ENCODE assay signal across 33 cellular contexts in genomic region chr2:147346142-147346541, GRCh38.
"Had no signal": no experiment of that assay in that cellular context is flagged by ENCODE, and none has a peak within 500 bp of the region (broad histone marks: within the 10 kb centered on the region; RNA-seq: fewer than 3 reads in every experiment).

No MANE protein-coding gene starts in this region.

- H3K9me3 ChIP-seq: adrenal gland had no signal

- H3K27me3 Mint-ChIP-seq: activated CD4-positive, alpha-beta memory T cell treated with anti-CD3 and anti-CD28 coated beads for 36 hours; activated CD4-positive, alpha-beta T cell treated with anti-CD3 and anti-CD28 coated beads for 36 hours; activated naive CD8-positive, alpha-beta T cell treated with anti-CD3 and anti-CD28 coated beads for 36 hours; activated naive CD8-positive, alpha-beta T cell treated with anti-CD3 and anti-CD28 coated beads, Interleukin-2, amount 50 U/mL, for 24 hours; activated T-cell treated with anti-CD3 and anti-CD28 coated beads, Interleukin-2, amount 50 U/mL, for 24 hours; dendritic cell treated with granulocyte-macrophage colony-stimulating factor and Interleukin-4, amounts not matched to agents 40 ng/mL and 50 ng/mL, for 4 days had no signal

- H3K27ac Mint-ChIP-seq: activated CD4-positive, alpha-beta memory T cell treated with anti-CD3 and anti-CD28 coated beads for 36 hours; activated CD4-positive, alpha-beta T cell treated with anti-CD3 and anti-CD28 coated beads for 36 hours; activated CD4-positive, alpha-beta T cell treated with anti-CD3 and anti-CD28 coated beads, Interleukin-2, amount 10 ng/mL, durations not matched to agents 24 days and 14 days; activated CD8-positive, alpha-beta memory T cell treated with anti-CD3 and anti-CD28 coated beads, Interleukin-2, amount 10 ng/mL, durations not matched to agents 7 days and 5 days; activated CD8-positive, alpha-beta T cell treated with anti-CD3 and anti-CD28 coated beads, Interleukin-2, amount 10 ng/mL, durations not matched to agents 7 days and 5 days; activated naive CD4-positive, alpha-beta T cell treated with anti-CD3 and anti-CD28 coated beads, Interleukin-2, amount 10 ng/mL, durations not matched to agents 7 days and 5 days; activated naive CD8-positive, alpha-beta T cell treated with anti-CD3 and anti-CD28 coated beads for 36 hours; activated naive CD8-positive, alpha-beta T cell treated with anti-CD3 and anti-CD28 coated beads, Interleukin-2, amount 50 U/mL, for 24 hours; activated T-cell treated with anti-CD3 and anti-CD28 coated beads, Interleukin-2, amount 50 U/mL, for 24 hours; activated T-cell treated with anti-CD3 and anti-CD28 coated beads, Interleukin-2, amount 50 U/mL, for 72 hours; dendritic cell treated with granulocyte-macrophage colony-stimulating factor and Interleukin-4, amounts not matched to agents 40 ng/mL and 50 ng/mL, for 4 days; endodermal cell had no signal

- H3K4me1 ChIP-seq: adrenal gland, body of pancreas, esophagus squamous epithelium had no signal

- DNase-seq: activated CD4-positive, alpha-beta memory T cell treated with anti-CD3 and anti-CD28 coated beads for 36 hours; activated CD4-positive, alpha-beta T cell treated with anti-CD3 and anti-CD28 coated beads for 36 hours; activated CD4-positive, alpha-beta T cell treated with anti-CD3 and anti-CD28 coated beads, Interleukin-2, amount 10 ng/mL, durations not matched to agents 24 days and 14 days; activated CD4-positive, CD25-positive, alpha-beta regulatory T cell; activated CD4-positive, CD25-positive, alpha-beta regulatory T cell treated with anti-CD3 and anti-CD28 coated beads, Interleukin-2, amount 50 U/mL, for 72 hours; activated CD8-positive, alpha-beta memory T cell treated with anti-CD3 and anti-CD28 coated beads, Interleukin-2, amount 10 ng/mL, durations not matched to agents 7 days and 5 days; activated CD8-positive, alpha-beta memory T cell treated with anti-CD3 and anti-CD28 coated beads, Interleukin-2, amount 50 U/mL, for 4 hours; activated CD8-positive, alpha-beta T cell treated with anti-CD3 and anti-CD28 coated beads, Interleukin-2, amount 10 ng/mL, durations not matched to agents 7 days and 5 days; activated gamma-delta T cell; activated naive CD4-positive, alpha-beta T cell; activated naive CD4-positive, alpha-beta T cell treated with anti-CD3 and anti-CD28 coated beads, Interleukin-2, amount 10 ng/mL, durations not matched to agents 7 days and 5 days; activated naive CD8-positive, alpha-beta T cell treated with anti-CD3 and anti-CD28 coated beads for 36 hours; activated naive CD8-positive, alpha-beta T cell treated with anti-CD3 and anti-CD28 coated beads, Interleukin-2, amount 50 U/mL, for 24 hours; activated T-cell treated with anti-CD3 and anti-CD28 coated beads, Interleukin-2, amount 50 U/mL, for 24 hours; activated T-cell treated with anti-CD3 and anti-CD28 coated beads, Interleukin-2, amount 50 U/mL, for 72 hours; adrenal gland; amygdala; aorta; body of pancreas; central memory CD4-positive, alpha-beta T cell; cerebellar nuclear complex; dorsolateral prefrontal cortex; effector memory CD4-positive, alpha-beta T cell; endodermal cell; erythroblast; esophagus squamous epithelium; head of caudate nucleus; T-helper 1 cell; T-helper 2 cell had no signal

- H3K36me3 Mint-ChIP-seq: activated CD4-positive, alpha-beta memory T cell treated with anti-CD3 and anti-CD28 coated beads for 36 hours; activated CD8-positive, alpha-beta memory T cell treated with anti-CD3 and anti-CD28 coated beads, Interleukin-2, amount 10 ng/mL, durations not matched to agents 7 days and 5 days; activated naive CD8-positive, alpha-beta T cell treated with anti-CD3 and anti-CD28 coated beads for 36 hours had no signal

- H3K4me3 ChIP-seq: adrenal gland, body of pancreas, cardiac muscle cell, coronary artery, dorsolateral prefrontal cortex, esophagus squamous epithelium had no signal

- H3K27ac ChIP-seq: adrenal gland, body of pancreas, cardiac muscle cell, coronary artery, dorsolateral prefrontal cortex, esophagus squamous epithelium had no signal

- H3K4me1 Mint-ChIP-seq: activated CD4-positive, alpha-beta T cell treated with anti-CD3 and anti-CD28 coated beads for 36 hours; activated CD4-positive, alpha-beta T cell treated with anti-CD3 and anti-CD28 coated beads, Interleukin-2, amount 10 ng/mL, durations not matched to agents 24 days and 14 days; activated CD8-positive, alpha-beta memory T cell treated with anti-CD3 and anti-CD28 coated beads, Interleukin-2, amount 10 ng/mL, durations not matched to agents 7 days and 5 days; activated naive CD4-positive, alpha-beta T cell treated with anti-CD3 and anti-CD28 coated beads, Interleukin-2, amount 10 ng/mL, durations not matched to agents 7 days and 5 days; activated naive CD8-positive, alpha-beta T cell treated with anti-CD3 and anti-CD28 coated beads for 36 hours; activated naive CD8-positive, alpha-beta T cell treated with anti-CD3 and anti-CD28 coated beads, Interleukin-2, amount 50 U/mL, for 24 hours; endodermal cell had no signal

- H3K36me3 ChIP-seq: adrenal gland, cardiac muscle cell, esophagus squamous epithelium had no signal

- ATAC-seq: activated CD4-positive, alpha-beta T cell treated with anti-CD3 and anti-CD28 coated beads for 36 hours; activated CD8-positive, alpha-beta memory T cell treated with anti-CD3 and anti-CD28 coated beads, Interleukin-2, amount 10 ng/mL, durations not matched to agents 7 days and 5 days; activated CD8-positive, alpha-beta T cell treated with anti-CD3 and anti-CD28 coated beads, Interleukin-2, amount 10 ng/mL, durations not matched to agents 7 days and 5 days; activated naive CD8-positive, alpha-beta T cell treated with anti-CD3 and anti-CD28 coated beads, Interleukin-2, amount 50 U/mL, for 24 hours; activated T-cell treated with anti-CD3 and anti-CD28 coated beads, Interleukin-2, amount 50 U/mL, for 72 hours; body of pancreas had no signal

- H3K4me3 Mint-ChIP-seq: activated CD4-positive, alpha-beta memory T cell treated with anti-CD3 and anti-CD28 coated beads for 36 hours; activated CD4-positive, alpha-beta T cell treated with anti-CD3 and anti-CD28 coated beads for 36 hours; activated CD4-positive, alpha-beta T cell treated with anti-CD3 and anti-CD28 coated beads, Interleukin-2, amount 10 ng/mL, durations not matched to agents 24 days and 14 days; activated CD8-positive, alpha-beta memory T cell treated with anti-CD3 and anti-CD28 coated beads, Interleukin-2, amount 10 ng/mL, durations not matched to agents 7 days and 5 days; activated CD8-positive, alpha-beta T cell treated with anti-CD3 and anti-CD28 coated beads, Interleukin-2, amount 10 ng/mL, durations not matched to agents 7 days and 5 days; activated naive CD4-positive, alpha-beta T cell treated with anti-CD3 and anti-CD28 coated beads, Interleukin-2, amount 10 ng/mL, durations not matched to agents 7 days and 5 days; activated naive CD8-positive, alpha-beta T cell treated with anti-CD3 and anti-CD28 coated beads for 36 hours; activated naive CD8-positive, alpha-beta T cell treated with anti-CD3 and anti-CD28 coated beads, Interleukin-2, amount 50 U/mL, for 24 hours; activated T-cell treated with anti-CD3 and anti-CD28 coated beads, Interleukin-2, amount 50 U/mL, for 24 hours; activated T-cell treated with anti-CD3 and anti-CD28 coated beads, Interleukin-2, amount 50 U/mL, for 72 hours; dendritic cell treated with granulocyte-macrophage colony-stimulating factor and Interleukin-4, amounts not matched to agents 40 ng/mL and 50 ng/mL, for 4 days; endodermal cell had no signal

- H3K27me3 ChIP-seq: adrenal gland, body of pancreas, cardiac muscle cell, dorsolateral prefrontal cortex, esophagus squamous epithelium had no signal

- FAIRE-seq: frontal cortex had no signal
